ENCODE assay signal across 20 cellular contexts in the genomic region with DNA sequence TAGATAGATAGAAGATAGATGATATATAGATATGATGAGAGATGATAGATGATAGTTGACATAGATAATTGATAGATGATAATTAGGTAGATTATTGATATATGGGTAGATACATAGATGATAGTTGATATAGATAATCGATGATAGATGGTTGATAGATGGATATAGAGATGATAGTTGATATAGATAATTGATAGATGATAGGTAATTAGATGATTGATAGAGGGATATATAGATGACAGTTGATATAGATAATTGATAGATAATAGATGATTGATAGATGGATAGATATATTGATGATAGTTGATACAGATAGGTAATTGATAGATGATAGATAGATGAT.
"Had no signal": no experiment of that assay in that cellular context is flagged by ENCODE, and none has a peak within 500 bp of the region (broad histone marks: within the 10 kb centered on the region; RNA-seq: fewer than 3 reads in every experiment).

No MANE protein-coding gene starts in this region.

- H3K36me3 ChIP-seq: left lung, thoracic aorta, upper lobe of right lung had no signal

- H3K4me1 ChIP-seq: foreskin keratinocyte, left lung, upper lobe of right lung had no signal

- DNase-seq: activated B cell treated with CpG ODN at 0.5 μM for 24 hours; activated CD4-positive, alpha-beta T cell treated with anti-CD3 and anti-CD28 coated beads for 36 hours; activated CD4-positive, alpha-beta T cell treated with anti-CD3 and anti-CD28 coated beads, Interleukin-2, amount 50 U/mL, for 48 hours; activated CD8-positive, alpha-beta memory T cell treated with anti-CD3 and anti-CD28 coated beads, Interleukin-2, amount 50 U/mL, for 48 hours; activated naive CD4-positive, alpha-beta T cell treated with anti-CD3 and anti-CD28 coated beads, Interleukin-2, amount 10 ng/mL, durations not matched to agents 7 days and 5 days; activated naive CD8-positive, alpha-beta T cell treated with anti-CD3 and anti-CD28 coated beads, Interleukin-2, amount 50 U/mL, for 24 hours; activated T-cell treated with anti-CD3 and anti-CD28 coated beads, Interleukin-2, amount 50 U/mL, for 48 hours; cerebellar nuclear complex; cortex of kidney; left lung; stimulated activated CD4-positive, alpha-beta T cell treated with anti-CD3 and anti-CD28 coated beads, Interleukin-4, amount 100 ng/mL, for 24 hours; stimulated activated naive CD4-positive, alpha-beta T cell treated with Interleukin-2 at 50 U/mL for 16 hours; T1000; upper lobe of right lung had no signal

- H3K4me3 Mint-ChIP-seq: activated B cell treated with CpG ODN at 0.5 μM for 24 hours; activated CD4-positive, alpha-beta T cell treated with anti-CD3 and anti-CD28 coated beads for 36 hours; activated naive CD4-positive, alpha-beta T cell treated with anti-CD3 and anti-CD28 coated beads, Interleukin-2, amount 10 ng/mL, durations not matched to agents 7 days and 5 days; activated naive CD8-positive, alpha-beta T cell treated with anti-CD3 and anti-CD28 coated beads, Interleukin-2, amount 50 U/mL, for 24 hours; naive thymus-derived CD4-positive, alpha-beta T cell; T-helper 1 cell treated with Interleukin-12 subunit alpha and Interleukin-12 subunit beta and Interleukin-4 antibody, amounts not matched to agents 30 μg/mL and 1 μg/mL, for 36 hours had no signal

- H3K27ac Mint-ChIP-seq: activated B cell treated with CpG ODN at 0.5 μM for 24 hours; activated CD4-positive, alpha-beta T cell treated with anti-CD3 and anti-CD28 coated beads for 36 hours; activated naive CD4-positive, alpha-beta T cell treated with anti-CD3 and anti-CD28 coated beads, Interleukin-2, amount 10 ng/mL, durations not matched to agents 7 days and 5 days; activated naive CD8-positive, alpha-beta T cell treated with anti-CD3 and anti-CD28 coated beads, Interleukin-2, amount 50 U/mL, for 24 hours; naive thymus-derived CD4-positive, alpha-beta T cell; progenitor cell of endocrine pancreas; T-helper 1 cell treated with Interleukin-12 subunit alpha and Interleukin-12 subunit beta and Interleukin-4 antibody, amounts not matched to agents 30 μg/mL and 1 μg/mL, for 36 hours had no signal

- H3K4me1 Mint-ChIP-seq: activated B cell treated with CpG ODN at 0.5 μM for 24 hours; activated CD4-positive, alpha-beta T cell treated with anti-CD3 and anti-CD28 coated beads for 36 hours; activated naive CD4-positive, alpha-beta T cell treated with anti-CD3 and anti-CD28 coated beads, Interleukin-2, amount 10 ng/mL, durations not matched to agents 7 days and 5 days; activated naive CD8-positive, alpha-beta T cell treated with anti-CD3 and anti-CD28 coated beads, Interleukin-2, amount 50 U/mL, for 24 hours; naive thymus-derived CD4-positive, alpha-beta T cell had no signal

- H3K4me3 ChIP-seq: hepatocyte, left lung, thoracic aorta, upper lobe of right lung had no signal

- H3K9me3 ChIP-seq: left lung, thoracic aorta, upper lobe of right lung had no signal

- H3K27ac ChIP-seq: foreskin keratinocyte, hepatocyte, left lung, thoracic aorta, upper lobe of right lung had no signal

- H3K9me3 Mint-ChIP-seq: activated B cell treated with CpG ODN at 0.5 μM for 24 hours; activated naive CD4-positive, alpha-beta T cell treated with anti-CD3 and anti-CD28 coated beads, Interleukin-2, amount 10 ng/mL, durations not matched to agents 7 days and 5 days; activated naive CD8-positive, alpha-beta T cell treated with anti-CD3 and anti-CD28 coated beads, Interleukin-2, amount 50 U/mL, for 24 hours; naive thymus-derived CD4-positive, alpha-beta T cell; T-helper 1 cell treated with Interleukin-12 subunit alpha and Interleukin-12 subunit beta and Interleukin-4 antibody, amounts not matched to agents 30 μg/mL and 1 μg/mL, for 36 hours had no signal

- H3K36me3 Mint-ChIP-seq: activated naive CD4-positive, alpha-beta T cell treated with anti-CD3 and anti-CD28 coated beads, Interleukin-2, amount 10 ng/mL, durations not matched to agents 7 days and 5 days; naive thymus-derived CD4-positive, alpha-beta T cell had no signal

- H3K27me3 ChIP-seq: foreskin keratinocyte, hepatocyte, upper lobe of right lung had no signal

- H3K27me3 Mint-ChIP-seq: activated B cell treated with CpG ODN at 0.5 μM for 24 hours; activated CD4-positive, alpha-beta T cell treated with anti-CD3 and anti-CD28 coated beads for 36 hours; activated naive CD4-positive, alpha-beta T cell treated with anti-CD3 and anti-CD28 coated beads, Interleukin-2, amount 10 ng/mL, durations not matched to agents 7 days and 5 days; activated naive CD8-positive, alpha-beta T cell treated with anti-CD3 and anti-CD28 coated beads, Interleukin-2, amount 50 U/mL, for 24 hours; progenitor cell of endocrine pancreas had no signal
